In genomic region chr2:229852565-229852964, GRCh38 we compare ENCODE assay signal across 8 cellular contexts.
DNase-seq lines count a peak whose midpoint lies in the region; ATAC-seq and TF ChIP-seq lines count a peak whose summit lies in the region.

No MANE protein-coding gene starts in this region.

- in situ Hi-C loops in G401 (cut with HindIII; ENCODE audit: low sequenced_read_pairs) = no loop called here

- H3K4me1 ChIP-seq in spleen (peaks cover 13 to 84% (median 46%) of the 10 kb centered on the region in 6 donors), ascending aorta (peaks cover 0 to 3% of the 10 kb centered on the region in 2 donors)

- H3K9me3 ChIP-seq in spleen (no peaks in the 10 kb centered on the region), ascending aorta (no peaks in the 10 kb centered on the region)

- H3K4me3 ChIP-seq in GM12865 (ENCODE audit: low read depth, low read length) (no peak overlapping the region), spleen (no peak overlapping the region), ascending aorta (no peak overlapping the region)

- peak; percentile 80 for DNase-seq in GM12865 (ENCODE audit: low read depth)
- DNase-seq in UCSD-AML1 (lab: John Stamatoyannopoulos, UW; ENCODE audit: unreplicated experiment) = peak; percentile 29
- peak; percentile 39 for DNase-seq in effector CD4-positive, alpha-beta T cell
- DNase-seq in spleen = peak; percentile 82
- no peak for DNase-seq in ascending aorta (ENCODE audit: low spot score in 2 of 2)
- no peak for DNase-seq in G401 (ENCODE audit: low spot score)

- H3K27ac ChIP-seq in spleen (peak overlapping the region; percentile 7 to 78 (median 54)), ascending aorta (no peak overlapping the region)

- H3K27me3 ChIP-seq in spleen (replicated peaks in 1 of 7) (no peaks in the 10 kb centered on the region), ascending aorta (no peaks in the 10 kb centered on the region)

- ATAC-seq in HG02852 (IDR thresholded peaks at IDR 0.05; ENCODE audit: unreplicated experiment) (peak; percentile 74), HG02610 (IDR thresholded peaks at IDR 0.05; ENCODE audit: unreplicated experiment) (no peak)

- no peak for TF ChIP-seq POLR2A in spleen (IDR thresholded peaks at IDR 0.05)

- peaks cover 0 to 53% (median 16%) of the 10 kb centered on the region in 6 donors for H3K36me3 ChIP-seq in spleen
- H3K36me3 ChIP-seq in ascending aorta = peaks cover 0 to 19% of the 10 kb centered on the region in 2 donors

- WGBS in spleen, 5 donors = 3 to 18% (median 10%) methylated on average over 3 of the region's 3 CpGs

- intact Hi-C loops in spleen (cut with DNase I; ENCODE audit: low total_unique reads) = no loop called here
- intact Hi-C loops in ascending aorta (cut with DNase I) = no loop called here

- TF ChIP-seq CTCF in GM12865 (IDR thresholded peaks at IDR 0.05; ENCODE audit: insufficient read depth, low read depth, low read length, missing control alignments) (no peak), spleen (IDR thresholded peaks at IDR 0.05 in 8 of 11, conservative IDR thresholded peaks at IDR 0.05 in 3 of 11) (no peak), ascending aorta (IDR thresholded peaks at IDR 0.05) (no peak)

Comparison
In these comparisons a context has a peak if more than half of its experiments do, and no peak if none do; other contexts are left out.
1. DNase-seq: peak in GM12865 (single experiment), UCSD-AML1 (single experiment), effector CD4-positive, alpha-beta T cell (single experiment) and spleen (single experiment); none in ascending aorta (0 of 2) and G401 (single experiment).
2. H3K27ac ChIP-seq: peak in spleen (8 of 8); none in ascending aorta (0 of 2).